ENCODE assay signal across 1 cellular context in genomic region chr5:56917534-56917933, GRCh38.
TF ChIP-seq lines count a peak whose summit lies in the region.

No MANE protein-coding gene starts in this region.

TF ChIP-seq in GM12878, 131 proteins besides CTCF, POLR2A, EP300 and RAD21:
- no peak for TF ChIP-seq PML (IDR thresholded peaks at IDR 0.05; ENCODE audit: low read length)
- no peak for TF ChIP-seq NR2C1 (IDR thresholded peaks at IDR 0.05)
- TF ChIP-seq MYB (IDR thresholded peaks at IDR 0.05; ENCODE audit: borderline replicate concordance, low read depth, low read length), result no peak
- TF ChIP-seq SREBF1 (IDR thresholded peaks at IDR 0.05; ENCODE audit: low read length), result no peak
- no peak for TF ChIP-seq KDM1A (IDR thresholded peaks at IDR 0.05; ENCODE audit: borderline replicate concordance)
- TF ChIP-seq ZNF384 (IDR thresholded peaks at IDR 0.05; ENCODE audit: borderline replicate concordance, low read depth, low read length), result no peak
- TF ChIP-seq ZBTB40 (IDR thresholded peaks at IDR 0.05; ENCODE audit: borderline replicate concordance), result no peak
- TF ChIP-seq RELB (IDR thresholded peaks at IDR 0.05; ENCODE audit: low read depth), result no peak
- TF ChIP-seq POLR2AphosphoS2 (IDR thresholded peaks at IDR 0.05; ENCODE audit: low read depth, low read length), result no peak
- TF ChIP-seq MAX (IDR thresholded peaks at IDR 0.05; ENCODE audit: low read depth, low read length), result no peak
- TF ChIP-seq REST (IDR thresholded peaks at IDR 0.05; ENCODE audit: low read depth, low read length), result no peak
- TF ChIP-seq NRF1 (conservative IDR thresholded peaks at IDR 0.05; ENCODE audit: low read depth, low read length), result no peak
